ENCODE assay signal across 24 cellular contexts in genomic region chr14:99437706-99438105, GRCh38. TPM values are rescaled to one million over a fixed set of nuclear protein-coding genes. Genes with fewer than 3 reads are reported as not detected.
A peak's percentile ranks its signal among the peaks of the same experiment; 100 is the strongest.
DNase-seq lines count a peak whose midpoint lies in the region; ATAC-seq and TF ChIP-seq lines count a peak whose summit lies in the region.
"Had no signal": no experiment of that assay in that cellular context is flagged by ENCODE, and none has a peak within 500 bp of the region (broad histone marks: within the 10 kb centered on the region; RNA-seq: fewer than 3 reads in every experiment).

No MANE protein-coding gene starts in this region.

- no peak overlapping the region for H3K27ac ChIP-seq in tibial artery
- H3K27ac ChIP-seq: ascending aorta, vagina had no signal

- H3K27ac Mint-ChIP-seq in activated T-cell treated with anti-CD3 and anti-CD28 coated beads, Interleukin-2, amount 50 U/mL, for 24 hours, result peak overlapping the region; percentile 76
- peak overlapping the region; percentile 71 for H3K27ac Mint-ChIP-seq in activated CD4-positive, alpha-beta memory T cell treated with anti-CD3 and anti-CD28 coated beads for 36 hours
- H3K27ac Mint-ChIP-seq in immature natural killer cell, result peak overlapping the region; percentile 90 to 97 (median 94)
- H3K27ac Mint-ChIP-seq in stimulated activated effector memory CD8-positive, alpha-beta T cell treated with anti-CD3 and anti-CD28 coated beads, Interleukin-12 subunit alpha, Interleukin-12 subunit beta, amount 100 ng/mL, for 72 hours, result peak overlapping the region; percentile 92

- TF ChIP-seq CTCF in tibial artery (IDR thresholded peaks at IDR 0.05), result no peak

- no peak for ATAC-seq in stimulated activated effector memory CD8-positive, alpha-beta T cell treated with anti-CD3 and anti-CD28 coated beads, Interleukin-12 subunit alpha, Interleukin-12 subunit beta, amount 100 ng/mL, for 72 hours
- ATAC-seq: activated T-cell treated with anti-CD3 and anti-CD28 coated beads, Interleukin-2, amount 50 U/mL, for 4 hours had no signal

- H3K36me3 Mint-ChIP-seq in activated T-cell treated with anti-CD3 and anti-CD28 coated beads, Interleukin-2, amount 50 U/mL, for 24 hours (ENCODE audit: low read depth), result peaks cover 84% of the 10 kb centered on the region
- peaks cover 46% of the 10 kb centered on the region for H3K36me3 Mint-ChIP-seq in activated CD4-positive, alpha-beta memory T cell treated with anti-CD3 and anti-CD28 coated beads for 36 hours
- peaks cover 27 to 47% (median 28%) of the 10 kb centered on the region in 3 donors for H3K36me3 Mint-ChIP-seq in immature natural killer cell
- H3K36me3 Mint-ChIP-seq in stimulated activated effector memory CD8-positive, alpha-beta T cell treated with anti-CD3 and anti-CD28 coated beads, Interleukin-12 subunit alpha, Interleukin-12 subunit beta, amount 100 ng/mL, for 72 hours, result peaks cover 21% of the 10 kb centered on the region

- H3K27me3 Mint-ChIP-seq in activated T-cell treated with anti-CD3 and anti-CD28 coated beads, Interleukin-2, amount 50 U/mL, for 24 hours, result no peaks in the 10 kb centered on the region
- no peaks in the 10 kb centered on the region for H3K27me3 Mint-ChIP-seq in activated CD4-positive, alpha-beta memory T cell treated with anti-CD3 and anti-CD28 coated beads for 36 hours
- H3K27me3 Mint-ChIP-seq in immature natural killer cell (ENCODE audit: low read depth in 3 of 3), result peaks cover 0 to 14% (median 4%) of the 10 kb centered on the region in 3 donors
- H3K27me3 Mint-ChIP-seq: activated naive CD8-positive, alpha-beta T cell had no signal

- H3K27me3 ChIP-seq in tibial artery, result no peaks in the 10 kb centered on the region
- H3K27me3 ChIP-seq: ascending aorta, vagina had no signal

- no peak for DNase-seq in activated T-cell treated with anti-CD3 and anti-CD28 coated beads, Interleukin-2, amount 50 U/mL, for 24 hours
- no peak for DNase-seq in activated T-cell treated with anti-CD3 and anti-CD28 coated beads, Interleukin-2, amount 50 U/mL, for 48 hours
- DNase-seq in activated CD4-positive, alpha-beta memory T cell treated with anti-CD3 and anti-CD28 coated beads for 36 hours, result no peak
- DNase-seq in immature natural killer cell (no peak), tibial artery (no peak), NCI-H345 treated with DMSO at 0.1 percent for 48 hours (lab: John Stamatoyannopoulos, UW; ENCODE audit: unreplicated experiment) (no peak), cardiac septum (ENCODE audit: low spot score) (no peak)
- no peak for DNase-seq in stimulated activated effector memory CD8-positive, alpha-beta T cell treated with anti-CD3 and anti-CD28 coated beads, Interleukin-12 subunit alpha, Interleukin-12 subunit beta, amount 100 ng/mL, for 72 hours (ENCODE audit: low spot score in 2 of 2)
- DNase-seq: activated CD4-positive, alpha-beta T cell treated with anti-CD3 and anti-CD28 coated beads, Interleukin-2, amount 50 U/mL, for 48 hours; activated T-cell treated with anti-CD3 and anti-CD28 coated beads, Interleukin-2, amount 50 U/mL, for 4 hours; central memory CD4-positive, alpha-beta T cell; glutamatergic neuron; IMR-90; NCI-H1105 treated with DMSO at 0.1 percent for 48 hours; NCI-H2081; NCI-H226; NCI-H82; nucleus accumbens; RPMI8226; stimulated activated CD4-positive, alpha-beta T cell treated with anti-CD3 and anti-CD28 coated beads, Interleukin-1b, Interleukin-23, amount 100 ng/mL, for 48 hours had no signal

- H3K4me3 ChIP-seq in tibial artery, result no peak overlapping the region
- H3K4me3 ChIP-seq: ascending aorta, skin epidermis, vagina had no signal

- CTCF ChIA-PET in activated CD4-positive, alpha-beta memory T cell treated with anti-CD3 and anti-CD28 coated beads for 36 hours (lab: Charles Lee), result interaction anchor here (0.9 kb wide), 1 partner anchor 23 kb away, joined by 5 read pairs; no protein-coding TSS in a partner anchor

- peaks cover 25 to 62% (median 35%) of the 10 kb centered on the region in 3 donors for H3K36me3 ChIP-seq in tibial artery

- H3K9me3 ChIP-seq in tibial artery, result no peaks in the 10 kb centered on the region
- H3K9me3 ChIP-seq: ascending aorta, vagina had no signal

- intact Hi-C loops in activated CD4-positive, alpha-beta memory T cell treated with anti-CD3 and anti-CD28 coated beads for 36 hours (cut with micrococcal nuclease), result loop anchor here (2.0 kb wide), 1 partner anchor 43 kb away; the partner anchor contains the start of genes CCNK and SETD3
- intact Hi-C loops in tibial artery (cut with DNase I; ENCODE audit: low total_unique reads) (no loop called here), cardiac septum (cut with DNase I) (no loop called here)

- H3K4me1 Mint-ChIP-seq in activated T-cell treated with anti-CD3 and anti-CD28 coated beads, Interleukin-2, amount 50 U/mL, for 24 hours (ENCODE audit: low read depth), result peaks cover 42% of the 10 kb centered on the region
- H3K4me1 Mint-ChIP-seq in activated CD4-positive, alpha-beta memory T cell treated with anti-CD3 and anti-CD28 coated beads for 36 hours (ENCODE audit: low read depth), result peaks cover 44% of the 10 kb centered on the region
- peaks cover 89 to 97% of the 10 kb centered on the region in 2 donors for H3K4me1 Mint-ChIP-seq in immature natural killer cell
- H3K4me1 Mint-ChIP-seq in stimulated activated effector memory CD8-positive, alpha-beta T cell treated with anti-CD3 and anti-CD28 coated beads, Interleukin-12 subunit alpha, Interleukin-12 subunit beta, amount 100 ng/mL, for 72 hours, result peaks cover 61% of the 10 kb centered on the region

- H3K4me1 ChIP-seq in tibial artery, result no peaks in the 10 kb centered on the region
- H3K4me1 ChIP-seq: ascending aorta, vagina had no signal

- H3K9me3 Mint-ChIP-seq in activated T-cell treated with anti-CD3 and anti-CD28 coated beads, Interleukin-2, amount 50 U/mL, for 24 hours, result no peaks in the 10 kb centered on the region
- no peaks in the 10 kb centered on the region for H3K9me3 Mint-ChIP-seq in activated CD4-positive, alpha-beta memory T cell treated with anti-CD3 and anti-CD28 coated beads for 36 hours
- no peaks in the 10 kb centered on the region for H3K9me3 Mint-ChIP-seq in immature natural killer cell
- peaks cover 2% of the 10 kb centered on the region for H3K9me3 Mint-ChIP-seq in stimulated activated effector memory CD8-positive, alpha-beta T cell treated with anti-CD3 and anti-CD28 coated beads, Interleukin-12 subunit alpha, Interleukin-12 subunit beta, amount 100 ng/mL, for 72 hours
- H3K9me3 Mint-ChIP-seq: activated T-cell treated with anti-CD3 and anti-CD28 coated beads, Interleukin-2, amount 50 U/mL, for 4 hours had no signal

- POLR2A ChIA-PET in activated CD4-positive, alpha-beta memory T cell treated with anti-CD3 and anti-CD28 coated beads for 36 hours (lab: Charles Lee), result no interaction called here

- H3K4me3 Mint-ChIP-seq in activated T-cell treated with anti-CD3 and anti-CD28 coated beads, Interleukin-2, amount 50 U/mL, for 24 hours, result no peak overlapping the region
- no peak overlapping the region for H3K4me3 Mint-ChIP-seq in activated CD4-positive, alpha-beta memory T cell treated with anti-CD3 and anti-CD28 coated beads for 36 hours
- H3K4me3 Mint-ChIP-seq in immature natural killer cell, result peak overlapping the region; percentile 80 to 88 (median 83)
- H3K4me3 Mint-ChIP-seq in stimulated activated effector memory CD8-positive, alpha-beta T cell treated with anti-CD3 and anti-CD28 coated beads, Interleukin-12 subunit alpha, Interleukin-12 subunit beta, amount 100 ng/mL, for 72 hours, result peak overlapping the region; percentile 63
- H3K4me3 Mint-ChIP-seq: activated naive CD8-positive, alpha-beta T cell; activated T-cell treated with anti-CD3 and anti-CD28 coated beads, Interleukin-2, amount 50 U/mL, for 4 hours had no signal

RNA-seq across cellular contexts. Expression of gene SETD3, which starts 43.0 kb away (rescaled TPM):
- total RNA-seq in activated CD4-positive, alpha-beta memory T cell treated with anti-CD3 and anti-CD28 coated beads for 36 hours, result 10 to 100 TPM; 54.3 to 56.8 TPM
- 100 to 1,000 TPM in 1 of 3 donors, 10 to 100 TPM in 2; 60.8 to 112 (median 66.5) TPM for polyA plus RNA-seq in immature natural killer cell
- total RNA-seq in cardiac septum, result 135 TPM

RNA-seq across cellular contexts. Expression of gene CCNK, which starts 43.5 kb away (rescaled TPM):
- total RNA-seq in activated CD4-positive, alpha-beta memory T cell treated with anti-CD3 and anti-CD28 coated beads for 36 hours, result 10 to 100 TPM; 86.6 to 90.4 TPM
- polyA plus RNA-seq in immature natural killer cell, result 10 to 100 TPM in 2 of 3 donors, 1 to 10 TPM in 1; 5.8 to 32.9 (median 13.2) TPM
- 31.2 TPM for total RNA-seq in cardiac septum

Comparison
In these comparisons a context has a peak if more than half of its experiments do, and no peak if none do; other contexts are left out.
1. H3K4me3 Mint-ChIP-seq: peak in immature natural killer cell (5 of 5) and stimulated activated effector memory CD8-positive, alpha-beta T cell treated with anti-CD3 and anti-CD28 coated beads, Interleukin-12 subunit alpha, Interleukin-12 subunit beta, amount 100 ng/mL, for 72 hours (single experiment); none in activated T-cell treated with anti-CD3 and anti-CD28 coated beads, Interleukin-2, amount 50 U/mL, for 24 hours (single experiment) and activated CD4-positive, alpha-beta memory T cell treated with anti-CD3 and anti-CD28 coated beads for 36 hours (single experiment).
2. Peak in every context shown above with its lines, with median percentiles within 50 percentile points of each other: H3K27ac Mint-ChIP-seq.